1 cellular context compared by ENCODE assay signal in the genomic region with DNA sequence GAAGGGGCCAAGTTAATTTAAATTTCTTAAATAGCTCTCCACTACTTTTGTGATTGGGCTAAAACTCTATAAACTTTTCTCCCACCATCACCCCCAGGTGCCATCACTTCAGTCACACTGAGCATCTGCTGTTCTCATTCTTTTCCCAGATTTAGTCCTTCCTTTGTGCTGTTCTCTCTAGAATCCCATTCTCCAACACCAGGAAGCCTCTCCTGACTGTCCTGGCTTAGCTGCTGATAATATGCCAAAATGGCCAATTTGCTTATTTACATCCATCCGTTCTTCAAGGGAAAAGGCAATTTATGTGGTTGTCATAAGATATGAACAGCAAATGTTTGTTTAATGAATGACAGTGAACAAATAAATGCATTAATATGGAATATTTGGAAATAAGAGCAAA.
TF ChIP-seq lines count a peak whose summit lies in the region.

No MANE protein-coding gene starts in this region.

TF ChIP-seq in IMR-90, 13 proteins besides CTCF, POLR2A, EP300 and RAD21:
- TF ChIP-seq MXI1 (IDR thresholded peaks at IDR 0.05; ENCODE audit: borderline replicate concordance, low read depth, low read length) (no peak), BHLHE40 (IDR thresholded peaks at IDR 0.05; ENCODE audit: low read depth, low read length) (no peak), FOS (IDR thresholded peaks at IDR 0.05; ENCODE audit: low read depth, low read length) (no peak), MAZ (IDR thresholded peaks at IDR 0.05; ENCODE audit: borderline replicate concordance, low read depth, low read length) (no peak), CHD1 (IDR thresholded peaks at IDR 0.05; ENCODE audit: low read depth, low read length) (no peak)
- TF ChIP-seq, protein P1, sequence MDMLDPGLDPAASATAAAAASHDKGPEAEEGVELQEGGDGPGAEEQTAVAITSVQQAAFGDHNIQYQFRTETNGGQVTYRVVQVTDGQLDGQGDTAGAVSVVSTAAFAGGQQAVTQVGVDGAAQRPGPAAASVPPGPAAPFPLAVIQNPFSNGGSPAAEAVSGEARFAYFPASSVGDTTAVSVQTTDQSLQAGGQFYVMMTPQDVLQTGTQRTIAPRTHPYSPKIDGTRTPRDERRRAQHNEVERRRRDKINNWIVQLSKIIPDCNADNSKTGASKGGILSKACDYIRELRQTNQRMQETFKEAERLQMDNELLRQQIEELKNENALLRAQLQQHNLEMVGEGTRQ (IDR thresholded peaks at IDR 0.05; ENCODE audit: low read depth, low read length): no peak
